In the genomic region with DNA sequence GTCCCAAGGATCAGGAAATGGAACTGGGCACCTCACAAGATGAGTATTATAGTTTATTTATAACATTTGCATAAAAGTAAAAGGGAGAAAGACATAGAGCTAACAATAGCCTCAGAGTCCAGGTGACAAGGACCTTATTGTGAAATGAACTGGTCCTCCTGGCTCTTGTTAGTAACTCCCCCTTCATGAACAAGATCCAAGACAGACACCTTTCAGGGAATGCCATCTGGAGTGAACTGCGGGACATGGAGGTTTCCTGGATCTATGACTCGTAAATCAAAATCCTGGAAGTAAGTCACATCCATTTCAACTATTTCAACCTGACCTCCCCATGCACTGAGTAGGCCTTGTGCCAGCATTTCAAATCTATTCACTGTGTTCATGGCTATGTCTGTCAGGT, we compare ENCODE assay signal across 16 cellular contexts.
"Had no signal": no experiment of that assay in that cellular context is flagged by ENCODE, and none has a peak within 500 bp of the region (broad histone marks: within the 10 kb centered on the region; RNA-seq: fewer than 3 reads in every experiment).

No MANE protein-coding gene starts in this region.

- DNase-seq: activated CD4-positive, alpha-beta T cell treated with anti-CD3 and anti-CD28 coated beads, Interleukin-2, amount 50 U/mL, for 4 hours; activated effector memory CD4-positive, alpha-beta T cell treated with anti-CD3 and anti-CD28 coated beads, Interleukin-2, amount 50 U/mL, for 16 hours; activated T-cell treated with anti-CD3 and anti-CD28 coated beads, Interleukin-2, amount 50 U/mL, for 1 hour; anterior cingulate cortex; dermis blood vessel endothelial cell; foreskin keratinocyte; head of caudate nucleus; nucleus accumbens; stimulated activated CD4-positive, alpha-beta T cell treated with anti-CD3 and anti-CD28 coated beads, Interleukin-2, amount 100 ng/mL, for 24 hours; stimulated activated naive CD4-positive, alpha-beta T cell; substantia nigra had no signal

- H3K27me3 ChIP-seq: foreskin keratinocyte had no signal

- H3K4me1 ChIP-seq: foreskin keratinocyte had no signal

- H3K27ac ChIP-seq: foreskin keratinocyte had no signal

- ATAC-seq: activated CD4-positive, CD25-positive, alpha-beta regulatory T cell treated with anti-CD3 and anti-CD28 coated beads, Interleukin-2, amount 50 U/mL, for 24 hours; esophagus mucosa; foreskin keratinocyte; left lobe of liver; natural killer cell treated with Interleukin-12 subunit alpha and Interleukin-12 subunit beta and Interleukin-15 and Interleukin-18, amount 100 ng/mL, for 72 hours; sciatic nerve had no signal
